ENCODE assay signal across 9 cellular contexts in the genomic region with DNA sequence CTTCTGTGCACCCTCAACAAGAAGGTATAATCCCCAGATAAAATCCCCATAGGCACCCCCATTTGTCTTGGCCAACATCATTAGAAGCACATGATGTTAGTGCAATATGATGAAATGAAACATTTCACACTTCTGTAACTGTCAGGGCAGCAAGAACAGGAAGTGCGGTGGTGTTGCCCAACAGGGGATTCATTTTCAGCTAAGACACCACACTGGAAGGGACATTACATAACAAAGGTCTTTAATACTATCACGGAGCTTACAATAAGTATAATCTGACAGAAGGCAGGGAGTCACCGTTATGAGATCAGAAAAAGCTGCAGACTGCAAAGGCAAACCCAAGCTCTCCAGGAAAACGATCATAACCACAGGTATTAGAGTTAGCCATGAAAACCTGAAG. TPM values are rescaled to one million over a fixed set of nuclear protein-coding genes. Genes with fewer than 3 reads are reported as not detected.
DNase-seq lines count a peak whose midpoint lies in the region; ATAC-seq and TF ChIP-seq lines count a peak whose summit lies in the region.
"Had no signal": no experiment of that assay in that cellular context is flagged by ENCODE, and none has a peak within 500 bp of the region (broad histone marks: within the 10 kb centered on the region; RNA-seq: fewer than 3 reads in every experiment).

No MANE protein-coding gene starts in this region.

- H3K14ac ChIP-seq in IMR-90 (replicated peaks; ENCODE audit: low read depth, low read length): no peak overlapping the region

- H2AFZ ChIP-seq in IMR-90 (replicated peaks; ENCODE audit: low read length, poor library complexity): no peak overlapping the region

- no TSS peak for BruUV-seq in IMR-90 (replicated peaks; lab: Mats Ljungman, UMichigan)

- in situ Hi-C loops in IMR-90 (cut with MboI; ENCODE audit: low sequenced_read_pairs): no loop called here

- H2BK15ac ChIP-seq in IMR-90 (ENCODE audit: low read depth, low read length): no peak overlapping the region

- H4K5ac ChIP-seq in IMR-90 (ENCODE audit: low read depth, low read length): no peak overlapping the region

- H3K27ac ChIP-seq in IMR-90 (ENCODE audit: insufficient read depth, low read length) (no peak overlapping the region), adipose tissue (ENCODE audit: low read depth, low read length) (peak overlapping the region; percentile 60)

- no peak for TF ChIP-seq CTCF in IMR-90 (conservative IDR thresholded peaks at IDR 0.05; ENCODE audit: low read depth, low read length)

- H3K4me1 ChIP-seq in IMR-90 (ENCODE audit: control insufficient read depth, insufficient read depth, low read length): peaks cover 2% of the 10 kb centered on the region; the same call in 1 of the 2 replicates

- dilution Hi-C loops in IMR-90 (cut with HindIII; ENCODE audit: low sequenced_read_pairs, unreplicated experiment): no loop called here

- TF ChIP-seq POLR2A in IMR-90 (IDR thresholded peaks at IDR 0.05; ENCODE audit: low read depth, low read length): no peak

- H4K20me1 ChIP-seq in IMR-90 (ENCODE audit: insufficient read depth, low read length): no peaks in the 10 kb centered on the region

- H4K8ac ChIP-seq in IMR-90 (ENCODE audit: low read depth in 2 of 2, low read length in 2 of 2): no peak overlapping the region

- H3K9me3 ChIP-seq in IMR-90 (ENCODE audit: control insufficient read depth, insufficient read depth, low read length): no peaks in the 10 kb centered on the region

- H3K4me2 ChIP-seq in IMR-90 (ENCODE audit: low read depth, low read length): no peak overlapping the region

- H3K36me3 ChIP-seq in IMR-90 (ENCODE audit: control insufficient read depth, insufficient read depth, low read length): peaks cover 2% of the 10 kb centered on the region; the same call in 1 of the 2 replicates

- no peak overlapping the region for H2BK20ac ChIP-seq in IMR-90 (ENCODE audit: low read depth, low read length)

- H2AK9ac ChIP-seq in IMR-90 (replicated peaks; ENCODE audit: low read depth, low read length, poor library complexity): no peak overlapping the region

- no peak overlapping the region for H3K56ac ChIP-seq in IMR-90 (ENCODE audit: extremely low read depth, insufficient read depth, low read length)

- no peak for ATAC-seq in IMR-90 (ENCODE audit: low read depth)
- no peak for ATAC-seq in GM18498 (IDR thresholded peaks at IDR 0.05; ENCODE audit: unreplicated experiment)
- no peak for ATAC-seq in HG02759 (IDR thresholded peaks at IDR 0.05; ENCODE audit: unreplicated experiment)

- H2BK120ac ChIP-seq in IMR-90 (ENCODE audit: low read depth, low read length): no peak overlapping the region

- 100% methylated on average over 1 of the region's 4 CpGs; no CpG with 5 or more reads in 1 of the 2 experiments for WGBS in IMR-90 (ENCODE audit: extremely low coverage in 2 of 2, insufficient read length in 1 of 2), 2 experiments
- 42 to 65% (median 52%) methylated on average over 4 of the region's 4 CpGs for WGBS in adipose tissue, 3 donors

- no peak overlapping the region for H2AK5ac ChIP-seq in IMR-90 (ENCODE audit: low read depth, low read length)

- no peak overlapping the region for H4K91ac ChIP-seq in IMR-90 (ENCODE audit: insufficient read depth, low read depth, low read length)

- H3K4me3 ChIP-seq in IMR-90 (ENCODE audit: insufficient read depth, low read depth, low read length): no peak overlapping the region

- no peak overlapping the region for H3K18ac ChIP-seq in IMR-90 (ENCODE audit: low read depth, low read length)

- H2BK5ac ChIP-seq in IMR-90 (ENCODE audit: low read depth, low read length, poor library complexity, severe bottlenecking): no peak overlapping the region

- TF ChIP-seq RAD21 in IMR-90 (IDR thresholded peaks at IDR 0.05; ENCODE audit: low read length): no peak

- POLR2A ChIA-PET in IMR-90 (lab: Charles Lee; ENCODE audit: unreplicated experiment): no interaction called here

- CTCF ChIA-PET in IMR-90 (lab: Yijun Ruan, JAX): no interaction called here

- H3K4ac ChIP-seq in IMR-90 (ENCODE audit: low read depth, low read length): no peak overlapping the region

- intact Hi-C loops in IMR-90 (cut with micrococcal nuclease): no loop called here

- H3K9me1 ChIP-seq in IMR-90 (ENCODE audit: insufficient read depth, low read length): no peaks in the 10 kb centered on the region

- H3K23ac ChIP-seq in IMR-90 (ENCODE audit: low read depth, low read length): no peak overlapping the region

- no peaks in the 10 kb centered on the region; the same call in 1 of the 2 replicates for H3K27me3 ChIP-seq in IMR-90 (ENCODE audit: control insufficient read depth, insufficient read depth, low read length)

- no peak for DNase-seq in IMR-90
- peak; percentile 68 for DNase-seq in medulla oblongata (ENCODE audit: extremely low spot score)
- no peak for DNase-seq in DMS53 (lab: John Stamatoyannopoulos, UW)
- DNase-seq: activated naive CD4-positive, alpha-beta T cell treated with anti-CD3 and anti-CD28 coated beads for 36 hours had no signal

- H3K79me1 ChIP-seq in IMR-90 (ENCODE audit: low read depth in 1 of 2, low read length in 2 of 2): no peaks in the 10 kb centered on the region

- H3K9ac ChIP-seq in IMR-90 (ENCODE audit: low read depth, low read length): no peak overlapping the region

TF ChIP-seq in IMR-90, 13 proteins besides CTCF, POLR2A, EP300 and RAD21:
- no peak for TF ChIP-seq NFE2L2 (IDR thresholded peaks at IDR 0.05; ENCODE audit: low read depth, low read length)
- 0 out of 2 replicates have a peak, but pooled peaks have one; percentile 9 for TF ChIP-seq CEBPB (IDR thresholded peaks at IDR 0.05; ENCODE audit: low read depth, low read length)

RNA-seq across cellular contexts. Expression of a gene that starts 2.0 kb away (rescaled TPM):
- total RNA-seq in IMR-90 (2012; rRNA removed): not detected in 2 replicates
- not detected in 2 replicates for polyA plus RNA-seq in IMR-90 (2012; rRNA removed)
- polyA plus RNA-seq in IMR-90 (2012; cell fraction: cytosol; rRNA removed): not detected in 2 replicates
- not detected in 2 replicates for polyA plus RNA-seq in IMR-90 (2012; cell fraction: nucleus; rRNA removed; ENCODE audit: low replicate concordance)
- not detected for polyA plus RNA-seq in adipose tissue
- total RNA-seq: activated naive CD4-positive, alpha-beta T cell treated with anti-CD3 and anti-CD28 coated beads for 36 hours; lower leg skin; skeletal muscle tissue had no signal

RNA-seq across cellular contexts. Expression of a gene that starts 4.4 kb away (rescaled TPM):
- not detected in 2 replicates for total RNA-seq in IMR-90 (2012; rRNA removed)
- polyA plus RNA-seq in IMR-90 (2012; rRNA removed) (not detected in 2 replicates), adipose tissue (not detected)
- not detected in 2 replicates for polyA plus RNA-seq in IMR-90 (2012; cell fraction: cytosol; rRNA removed)
- polyA plus RNA-seq in IMR-90 (2012; cell fraction: nucleus; rRNA removed; ENCODE audit: low replicate concordance): not detected in 2 replicates
- total RNA-seq: activated naive CD4-positive, alpha-beta T cell treated with anti-CD3 and anti-CD28 coated beads for 36 hours; lower leg skin; skeletal muscle tissue had no signal

RNA-seq across cellular contexts. Expression of a gene that starts 30.8 kb away (rescaled TPM):
- total RNA-seq in IMR-90 (2012; rRNA removed): not detected in 2 replicates
- polyA plus RNA-seq in IMR-90 (2012; rRNA removed) (not detected in 2 replicates), adipose tissue (not detected)
- polyA plus RNA-seq in IMR-90 (2012; cell fraction: cytosol; rRNA removed): not detected in 2 replicates
- 0.07 TPM in 1 of 2 replicates, not detected in the other for polyA plus RNA-seq in IMR-90 (2012; cell fraction: nucleus; rRNA removed; ENCODE audit: low replicate concordance)
- total RNA-seq: activated naive CD4-positive, alpha-beta T cell treated with anti-CD3 and anti-CD28 coated beads for 36 hours; lower leg skin; skeletal muscle tissue had no signal

RNA-seq across cellular contexts. Expression of a gene that starts 33.5 kb away (rescaled TPM):
- total RNA-seq in IMR-90 (2012; rRNA removed): 4.7 and 5.9 TPM in 2 replicates
- polyA plus RNA-seq in IMR-90 (2012; rRNA removed) (28.1 and 30.2 TPM in 2 replicates), adipose tissue (10 to 100 TPM; 23.7 to 35.4 (median 27.4) TPM)
- 10.0 and 13.5 TPM in 2 replicates for polyA plus RNA-seq in IMR-90 (2012; cell fraction: cytosol; rRNA removed)
- polyA plus RNA-seq in IMR-90 (2012; cell fraction: nucleus; rRNA removed; ENCODE audit: low replicate concordance): 175 and 206 TPM in 2 replicates

RNA-seq across cellular contexts. Expression of a gene that starts 37.9 kb away (rescaled TPM):
- under 0.01 TPM in 1 of 2 replicates, not detected in the other for total RNA-seq in IMR-90 (2012; rRNA removed)
- polyA plus RNA-seq in IMR-90 (2012; rRNA removed) (0.07 and 0.12 TPM in 2 replicates), adipose tissue (under 1 TPM; 0.13 to 0.56 (median 0.18) TPM)
- polyA plus RNA-seq in IMR-90 (2012; cell fraction: cytosol; rRNA removed): not detected in 2 replicates
- 0.41 and 0.53 TPM in 2 replicates for polyA plus RNA-seq in IMR-90 (2012; cell fraction: nucleus; rRNA removed; ENCODE audit: low replicate concordance)
- total RNA-seq: lower leg skin, skeletal muscle tissue had no signal
